In genomic region chr16:1068451-1068850, GRCh38 we compare ENCODE assay signal across 1 cellular context.
TF ChIP-seq lines count a peak whose summit lies in the region.

No MANE protein-coding gene starts in this region.

TF ChIP-seq in SK-N-SH treated with all-trans-retinoic acid at 6 μM for 48 hours, 23 proteins besides CTCF, POLR2A, EP300 and RAD21 (continued from another document):
- TF ChIP-seq TSHZ2 (CRISPR knock-in tag; IDR thresholded peaks at IDR 0.05) (no peak), ZFP30 (CRISPR knock-in tag; IDR thresholded peaks at IDR 0.05) (no peak), CSRNP3 (CRISPR knock-in tag; IDR thresholded peaks at IDR 0.05) (no peak), ARNTL (CRISPR knock-in tag; IDR thresholded peaks at IDR 0.05; ENCODE audit: borderline replicate concordance, low read depth) (no peak), BACH2 (CRISPR knock-in tag; IDR thresholded peaks at IDR 0.05; ENCODE audit: borderline replicate concordance) (no peak), CSDC2 (CRISPR knock-in tag; IDR thresholded peaks at IDR 0.05) (no peak), PATZ1 (CRISPR knock-in tag; IDR thresholded peaks at IDR 0.05; ENCODE audit: borderline replicate concordance) (no peak), TCF4 (CRISPR knock-in tag; IDR thresholded peaks at IDR 0.05; ENCODE audit: borderline replicate concordance) (no peak), SNAI2 (CRISPR knock-in tag; IDR thresholded peaks at IDR 0.05) (no peak), GLIS3 (CRISPR knock-in tag; IDR thresholded peaks at IDR 0.05) (no peak), ESRRG (CRISPR knock-in tag; IDR thresholded peaks at IDR 0.05) (no peak), ZNF70 (CRISPR knock-in tag; IDR thresholded peaks at IDR 0.05) (no peak), OSR1 (CRISPR knock-in tag; IDR thresholded peaks at IDR 0.05) (no peak), ISL1 (CRISPR knock-in tag; IDR thresholded peaks at IDR 0.05) (no peak)
